In genomic region chr3:188542196-188542595, GRCh38 we compare ENCODE assay signal across 26 cellular contexts.
DNase-seq lines count a peak whose midpoint lies in the region; ATAC-seq and TF ChIP-seq lines count a peak whose summit lies in the region.
"Had no signal": no experiment of that assay in that cellular context is flagged by ENCODE, and none has a peak within 500 bp of the region (broad histone marks: within the 10 kb centered on the region; RNA-seq: fewer than 3 reads in every experiment).

No MANE protein-coding gene starts in this region.

- peaks cover 15 to 37% of the 10 kb centered on the region in 2 donors for H3K36me3 Mint-ChIP-seq in CD4-positive, alpha-beta memory T cell
- H3K36me3 Mint-ChIP-seq: stimulated activated effector memory CD8-positive, alpha-beta T cell treated with anti-CD3 and anti-CD28 coated beads, Interleukin-12 subunit alpha, Interleukin-12 subunit beta, amount 100 ng/mL, for 72 hours had no signal

- no peak overlapping the region for H3K27ac Mint-ChIP-seq in CD4-positive, alpha-beta memory T cell
- H3K27ac Mint-ChIP-seq: activated CD8-positive, alpha-beta T cell treated with anti-CD3 and anti-CD28 coated beads for 36 hours; activated naive CD8-positive, alpha-beta T cell treated with anti-CD3 and anti-CD28 coated beads for 36 hours; CD4-positive, alpha-beta T cell; stimulated activated effector memory CD8-positive, alpha-beta T cell treated with anti-CD3 and anti-CD28 coated beads, Interleukin-12 subunit alpha, Interleukin-12 subunit beta, amount 100 ng/mL, for 72 hours; T-helper 1 cell treated with Interleukin-12 subunit alpha and Interleukin-12 subunit beta and Interleukin-4 antibody, amounts not matched to agents 30 μg/mL and 1 μg/mL, for 36 hours; type B pancreatic cell had no signal

- DNase-seq in DMS153 (lab: John Stamatoyannopoulos, UW) (peak; percentile 61), DMS53 treated with DMSO at 0.1 percent for 48 hours (lab: John Stamatoyannopoulos, UW; ENCODE audit: unreplicated experiment) (peak; percentile 58), NCI-H345 treated with DMSO at 0.1 percent for 48 hours (lab: John Stamatoyannopoulos, UW; ENCODE audit: unreplicated experiment) (peak; percentile 25), left lobe of liver (ENCODE audit: low spot score) (no peak), upper lobe of right lung (no peak)
- DNase-seq in CD4-positive, alpha-beta memory T cell = no peak
- DNase-seq: activated CD8-positive, alpha-beta T cell treated with anti-CD3 and anti-CD28 coated beads for 36 hours; activated naive CD8-positive, alpha-beta T cell treated with anti-CD3 and anti-CD28 coated beads for 36 hours; aorta; CD4-positive, alpha-beta T cell; colonic mucosa; effector memory CD4-positive, alpha-beta T cell; erythroblast; foreskin fibroblast; GOT3; head of caudate nucleus; kidney glomerular epithelial cell; NCI-H1048; NCI-H2171; SK-N-SH; stimulated activated CD4-positive, alpha-beta T cell treated with anti-CD3 and anti-CD28 coated beads, Interleukin-4, amount 100 ng/mL, for 24 hours had no signal

- no peaks in the 10 kb centered on the region for H3K36me3 ChIP-seq in CD4-positive, alpha-beta memory T cell (ENCODE audit: insufficient read depth, low read length)
- H3K36me3 ChIP-seq in upper lobe of right lung = no peaks in the 10 kb centered on the region
- H3K36me3 ChIP-seq: colonic mucosa had no signal

- intact Hi-C loops in CD4-positive, alpha-beta memory T cell (cut with micrococcal nuclease) = no loop called here
- intact Hi-C loops in upper lobe of right lung (cut with DNase I) = no loop called here

- peaks cover 0 to 6% (median 5%) of the 10 kb centered on the region in 4 donors for H3K4me1 Mint-ChIP-seq in CD4-positive, alpha-beta memory T cell

- TF ChIP-seq CTCF in upper lobe of right lung (IDR thresholded peaks at IDR 0.05) = no peak

- no peak overlapping the region for H3K27ac ChIP-seq in CD4-positive, alpha-beta memory T cell (ENCODE audit: low read depth, low read length)
- no peak overlapping the region for H3K27ac ChIP-seq in upper lobe of right lung
- H3K27ac ChIP-seq: colonic mucosa had no signal

- peaks cover 0 to 6% (median 0%) of the 10 kb centered on the region in 8 donors for H3K9me3 Mint-ChIP-seq in CD4-positive, alpha-beta memory T cell
- H3K9me3 Mint-ChIP-seq: activated CD8-positive, alpha-beta T cell treated with anti-CD3 and anti-CD28 coated beads for 36 hours; activated naive CD8-positive, alpha-beta T cell treated with anti-CD3 and anti-CD28 coated beads for 36 hours; CD4-positive, alpha-beta T cell; T-helper 1 cell treated with Interleukin-12 subunit alpha and Interleukin-12 subunit beta and Interleukin-4 antibody, amounts not matched to agents 30 μg/mL and 1 μg/mL, for 36 hours had no signal

- POLR2A ChIA-PET in CD4-positive, alpha-beta memory T cell (lab: Charles Lee; ENCODE audit: partially characterized antibody) = no interaction called here

- no peaks in the 10 kb centered on the region for H3K4me1 ChIP-seq in CD4-positive, alpha-beta memory T cell (ENCODE audit: insufficient read depth, low read length)
- no peaks in the 10 kb centered on the region for H3K4me1 ChIP-seq in upper lobe of right lung

- ATAC-seq in left lobe of liver (peak; percentile 77), GM21367 (IDR thresholded peaks at IDR 0.05; ENCODE audit: unreplicated experiment) (no peak), upper lobe of right lung (no peak)
- ATAC-seq: activated CD8-positive, alpha-beta T cell treated with anti-CD3 and anti-CD28 coated beads for 36 hours; sciatic nerve; stimulated activated effector memory CD8-positive, alpha-beta T cell treated with anti-CD3 and anti-CD28 coated beads, Interleukin-12 subunit alpha, Interleukin-12 subunit beta, amount 100 ng/mL, for 72 hours had no signal

- no peaks in the 10 kb centered on the region for H3K9me3 ChIP-seq in CD4-positive, alpha-beta memory T cell (ENCODE audit: control insufficient read depth in 1 of 2, low read length in 2 of 2)
- H3K9me3 ChIP-seq in upper lobe of right lung = no peaks in the 10 kb centered on the region
- H3K9me3 ChIP-seq: colonic mucosa, SK-N-SH had no signal

- CTCF ChIA-PET in CD4-positive, alpha-beta memory T cell (lab: Charles Lee; ENCODE audit: partially characterized antibody) = no interaction called here

- no peak overlapping the region for H3K4me3 ChIP-seq in CD4-positive, alpha-beta memory T cell (ENCODE audit: low read length in 2 of 2)
- H3K4me3 ChIP-seq in upper lobe of right lung = no peak overlapping the region
- H3K4me3 ChIP-seq: colonic mucosa had no signal

- H3K27me3 Mint-ChIP-seq in CD4-positive, alpha-beta memory T cell = no peaks in the 10 kb centered on the region
- H3K27me3 Mint-ChIP-seq: activated CD8-positive, alpha-beta T cell treated with anti-CD3 and anti-CD28 coated beads for 36 hours; activated naive CD8-positive, alpha-beta T cell treated with anti-CD3 and anti-CD28 coated beads for 36 hours; CD4-positive, alpha-beta T cell; type B pancreatic cell had no signal

- H3K27me3 ChIP-seq in CD4-positive, alpha-beta memory T cell (ENCODE audit: insufficient read depth, low read length) = no peaks in the 10 kb centered on the region
- H3K27me3 ChIP-seq in upper lobe of right lung = no peaks in the 10 kb centered on the region
- H3K27me3 ChIP-seq: colonic mucosa had no signal

- H3K4me3 Mint-ChIP-seq in CD4-positive, alpha-beta memory T cell = no peak overlapping the region
- H3K4me3 Mint-ChIP-seq: activated CD8-positive, alpha-beta T cell treated with anti-CD3 and anti-CD28 coated beads for 36 hours; activated naive CD8-positive, alpha-beta T cell treated with anti-CD3 and anti-CD28 coated beads for 36 hours; CD4-positive, alpha-beta T cell; stimulated activated effector memory CD8-positive, alpha-beta T cell treated with anti-CD3 and anti-CD28 coated beads, Interleukin-12 subunit alpha, Interleukin-12 subunit beta, amount 100 ng/mL, for 72 hours; T-helper 1 cell treated with Interleukin-12 subunit alpha and Interleukin-12 subunit beta and Interleukin-4 antibody, amounts not matched to agents 30 μg/mL and 1 μg/mL, for 36 hours; type B pancreatic cell had no signal

Comparison
In these comparisons a context has a peak if more than half of its experiments do, and no peak if none do; other contexts are left out.
1. DNase-seq: peak in DMS153 (single experiment), DMS53 treated with DMSO at 0.1 percent for 48 hours (single experiment) and NCI-H345 treated with DMSO at 0.1 percent for 48 hours (single experiment); none in left lobe of liver (single experiment), CD4-positive, alpha-beta memory T cell (0 of 5) and upper lobe of right lung (single experiment).